ENCODE assay signal across 1 cellular context in genomic region chr1:10665226-10665625, GRCh38.
TF ChIP-seq lines count a peak whose summit lies in the region.

No MANE protein-coding gene starts in this region.

TF ChIP-seq in HepG2, 621 proteins besides CTCF, POLR2A, EP300 and RAD21 (continued from another document):
- TF ChIP-seq ZBTB40 (IDR thresholded peaks at IDR 0.05), result no peak
- no peak for TF ChIP-seq ZBTB40 (CRISPR knock-in tag; IDR thresholded peaks at IDR 0.05)
- TF ChIP-seq MTERF4 (CRISPR knock-in tag; IDR thresholded peaks at IDR 0.05), result no peak
- no peak for TF ChIP-seq ZNF749 (CRISPR knock-in tag; IDR thresholded peaks at IDR 0.05; ENCODE audit: borderline replicate concordance)
- no peak for TF ChIP-seq ZFP37 (CRISPR knock-in tag; IDR thresholded peaks at IDR 0.05; ENCODE audit: borderline replicate concordance)
- TF ChIP-seq ZNF768 (CRISPR knock-in tag; IDR thresholded peaks at IDR 0.05), result no peak
- TF ChIP-seq ZNF33B (CRISPR knock-in tag; IDR thresholded peaks at IDR 0.05), result no peak
- TF ChIP-seq, protein P1, sequence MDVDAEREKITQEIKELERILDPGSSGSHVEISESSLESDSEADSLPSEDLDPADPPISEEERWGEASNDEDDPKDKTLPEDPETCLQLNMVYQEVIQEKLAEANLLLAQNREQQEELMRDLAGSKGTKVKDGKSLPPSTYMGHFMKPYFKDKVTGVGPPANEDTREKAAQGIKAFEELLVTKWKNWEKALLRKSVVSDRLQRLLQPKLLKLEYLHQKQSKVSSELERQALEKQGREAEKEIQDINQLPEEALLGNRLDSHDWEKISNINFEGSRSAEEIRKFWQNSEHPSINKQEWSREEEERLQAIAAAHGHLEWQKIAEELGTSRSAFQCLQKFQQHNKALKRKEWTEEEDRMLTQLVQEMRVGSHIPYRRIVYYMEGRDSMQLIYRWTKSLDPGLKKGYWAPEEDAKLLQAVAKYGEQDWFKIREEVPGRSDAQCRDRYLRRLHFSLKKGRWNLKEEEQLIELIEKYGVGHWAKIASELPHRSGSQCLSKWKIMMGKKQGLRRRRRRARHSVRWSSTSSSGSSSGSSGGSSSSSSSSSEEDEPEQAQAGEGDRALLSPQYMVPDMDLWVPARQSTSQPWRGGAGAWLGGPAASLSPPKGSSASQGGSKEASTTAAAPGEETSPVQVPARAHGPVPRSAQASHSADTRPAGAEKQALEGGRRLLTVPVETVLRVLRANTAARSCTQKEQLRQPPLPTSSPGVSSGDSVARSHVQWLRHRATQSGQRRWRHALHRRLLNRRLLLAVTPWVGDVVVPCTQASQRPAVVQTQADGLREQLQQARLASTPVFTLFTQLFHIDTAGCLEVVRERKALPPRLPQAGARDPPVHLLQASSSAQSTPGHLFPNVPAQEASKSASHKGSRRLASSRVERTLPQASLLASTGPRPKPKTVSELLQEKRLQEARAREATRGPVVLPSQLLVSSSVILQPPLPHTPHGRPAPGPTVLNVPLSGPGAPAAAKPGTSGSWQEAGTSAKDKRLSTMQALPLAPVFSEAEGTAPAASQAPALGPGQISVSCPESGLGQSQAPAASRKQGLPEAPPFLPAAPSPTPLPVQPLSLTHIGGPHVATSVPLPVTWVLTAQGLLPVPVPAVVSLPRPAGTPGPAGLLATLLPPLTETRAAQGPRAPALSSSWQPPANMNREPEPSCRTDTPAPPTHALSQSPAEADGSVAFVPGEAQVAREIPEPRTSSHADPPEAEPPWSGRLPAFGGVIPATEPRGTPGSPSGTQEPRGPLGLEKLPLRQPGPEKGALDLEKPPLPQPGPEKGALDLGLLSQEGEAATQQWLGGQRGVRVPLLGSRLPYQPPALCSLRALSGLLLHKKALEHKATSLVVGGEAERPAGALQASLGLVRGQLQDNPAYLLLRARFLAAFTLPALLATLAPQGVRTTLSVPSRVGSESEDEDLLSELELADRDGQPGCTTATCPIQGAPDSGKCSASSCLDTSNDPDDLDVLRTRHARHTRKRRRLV (CRISPR knock-in tag; IDR thresholded peaks at IDR 0.05), result no peak
